8 cellular contexts compared by ENCODE assay signal in the genomic region with DNA sequence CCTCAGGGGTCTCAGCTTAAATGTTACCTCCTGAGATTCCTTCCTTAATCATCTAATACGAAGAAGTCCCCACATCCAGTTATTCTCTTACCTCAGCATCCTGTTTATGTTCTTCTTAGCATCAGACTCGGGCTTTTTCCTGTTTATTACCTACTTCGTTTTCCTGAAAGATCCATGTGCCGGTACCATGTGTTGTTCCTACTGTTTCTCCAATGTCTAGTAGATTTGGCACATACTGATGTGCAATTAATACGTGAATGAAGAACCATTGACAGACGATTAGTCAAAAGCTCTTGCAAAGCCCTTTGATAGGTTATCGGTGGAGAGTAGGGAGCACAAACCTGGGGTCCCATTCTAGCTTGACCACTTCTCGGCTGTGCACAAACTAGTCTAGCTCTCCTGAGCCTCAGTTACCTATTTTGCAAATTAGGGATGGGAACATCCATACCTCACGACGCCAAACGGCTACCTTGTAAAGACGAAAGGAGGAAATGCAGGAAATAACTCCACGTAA. TPM values are rescaled to one million over a fixed set of nuclear protein-coding genes. Genes with fewer than 3 reads are reported as not detected.
DNase-seq lines count a peak whose midpoint lies in the region; ATAC-seq lines count a peak whose summit lies in the region.

No MANE protein-coding gene starts in this region.

- peak overlapping the region; percentile 98 for H3K4me3 Mint-ChIP-seq in activated T-helper 1 cell treated with anti-CD3 and anti-CD28 coated beads, Interleukin-12 subunit alpha, Interleukin-12 subunit beta, Interleukin-2, Interleukin-4 antibody, amounts not matched to agents 30 ng/mL and 10 ng/mL and 1 ng/mL, durations not matched to agents 14 hours and 24 hours and 36 hours
- H3K4me3 Mint-ChIP-seq in stimulated activated naive B cell treated with anti-CD40 and anti-IgM and Interleukin-4, amounts not matched to agents 10 μg/mL and 1 μg/mL and 100 μg/mL, for 72 hours: peak overlapping the region; percentile 97 to 98

- peak overlapping the region; percentile 98 for H3K4me3 ChIP-seq in iPS-15b (ENCODE audit: low read depth, low read length)

- H3K9me3 Mint-ChIP-seq in activated T-helper 1 cell treated with anti-CD3 and anti-CD28 coated beads, Interleukin-12 subunit alpha, Interleukin-12 subunit beta, Interleukin-2, Interleukin-4 antibody, amounts not matched to agents 30 ng/mL and 10 ng/mL and 1 ng/mL, durations not matched to agents 14 hours and 24 hours and 36 hours: no peaks in the 10 kb centered on the region
- H3K9me3 Mint-ChIP-seq in stimulated activated naive B cell treated with anti-CD40 and anti-IgM and Interleukin-4, amounts not matched to agents 10 μg/mL and 1 μg/mL and 100 μg/mL, for 72 hours: no peaks in the 10 kb centered on the region

- peak overlapping the region; percentile 99 for H3K27ac Mint-ChIP-seq in activated T-helper 1 cell treated with anti-CD3 and anti-CD28 coated beads, Interleukin-12 subunit alpha, Interleukin-12 subunit beta, Interleukin-2, Interleukin-4 antibody, amounts not matched to agents 30 ng/mL and 10 ng/mL and 1 ng/mL, durations not matched to agents 14 hours and 24 hours and 36 hours
- peak overlapping the region; percentile 99 for H3K27ac Mint-ChIP-seq in stimulated activated naive B cell treated with anti-CD40 and anti-IgM and Interleukin-4, amounts not matched to agents 10 μg/mL and 1 μg/mL and 100 μg/mL, for 72 hours

- DNase-seq in NCI-H1092 treated with DMSO at 0.1 percent for 48 hours (lab: John Stamatoyannopoulos, UW): peak; percentile 31
- no peak for DNase-seq in NCI-H1092 (lab: John Stamatoyannopoulos, UW)
- DNase-seq in activated T-helper 1 cell treated with anti-CD3 and anti-CD28 coated beads, Interleukin-12 subunit alpha, Interleukin-12 subunit beta, Interleukin-2, Interleukin-4 antibody, amounts not matched to agents 30 ng/mL and 10 ng/mL and 1 ng/mL, durations not matched to agents 14 hours and 24 hours and 36 hours (ENCODE audit: low spot score): no peak
- peak; percentile 4 for DNase-seq in stimulated activated naive B cell treated with anti-CD40 and anti-IgM and Interleukin-4, amounts not matched to agents 10 μg/mL and 1 μg/mL and 100 μg/mL, for 72 hours
- DNase-seq in NCI-H2029 (lab: John Stamatoyannopoulos, UW): no peak

- peaks cover 40% of the 10 kb centered on the region for H3K36me3 Mint-ChIP-seq in activated T-helper 1 cell treated with anti-CD3 and anti-CD28 coated beads, Interleukin-12 subunit alpha, Interleukin-12 subunit beta, Interleukin-2, Interleukin-4 antibody, amounts not matched to agents 30 ng/mL and 10 ng/mL and 1 ng/mL, durations not matched to agents 14 hours and 24 hours and 36 hours (ENCODE audit: low read depth)
- peaks cover 9 to 42% of the 10 kb centered on the region in 2 donors for H3K36me3 Mint-ChIP-seq in stimulated activated naive B cell treated with anti-CD40 and anti-IgM and Interleukin-4, amounts not matched to agents 10 μg/mL and 1 μg/mL and 100 μg/mL, for 72 hours

- ATAC-seq in HG03280 (IDR thresholded peaks at IDR 0.05; ENCODE audit: unreplicated experiment) (peak; percentile 3), HG02798 (IDR thresholded peaks at IDR 0.05; ENCODE audit: poor library complexity, unreplicated experiment) (no peak)
- ATAC-seq in stimulated activated naive B cell treated with anti-CD40 and anti-IgM and Interleukin-4, amounts not matched to agents 10 μg/mL and 1 μg/mL and 100 μg/mL, for 72 hours (replicated peaks): peak; percentile 0 to 2

- H3K27me3 ChIP-seq in iPS-15b (ENCODE audit: control insufficient read depth, insufficient read depth, low read length): no peaks in the 10 kb centered on the region

- no peaks in the 10 kb centered on the region for H3K36me3 ChIP-seq in iPS-15b (ENCODE audit: control insufficient read depth, insufficient read depth, low read length)

- H3K9me3 ChIP-seq in iPS-15b (ENCODE audit: control insufficient read depth, insufficient read depth, low read length): no peaks in the 10 kb centered on the region

- H3K27me3 Mint-ChIP-seq in activated T-helper 1 cell treated with anti-CD3 and anti-CD28 coated beads, Interleukin-12 subunit alpha, Interleukin-12 subunit beta, Interleukin-2, Interleukin-4 antibody, amounts not matched to agents 30 ng/mL and 10 ng/mL and 1 ng/mL, durations not matched to agents 14 hours and 24 hours and 36 hours (ENCODE audit: insufficient read depth): no peaks in the 10 kb centered on the region
- no peaks in the 10 kb centered on the region for H3K27me3 Mint-ChIP-seq in stimulated activated naive B cell treated with anti-CD40 and anti-IgM and Interleukin-4, amounts not matched to agents 10 μg/mL and 1 μg/mL and 100 μg/mL, for 72 hours

- no peaks in the 10 kb centered on the region for H3K4me1 ChIP-seq in iPS-15b (ENCODE audit: control insufficient read depth, insufficient read depth, low read length)

- H3K9ac ChIP-seq in iPS-15b (ENCODE audit: low read depth, low read length): peak overlapping the region; percentile 93

- intact Hi-C loops in activated T-helper 1 cell treated with anti-CD3 and anti-CD28 coated beads, Interleukin-12 subunit alpha, Interleukin-12 subunit beta, Interleukin-2, Interleukin-4 antibody, amounts not matched to agents 30 ng/mL and 10 ng/mL and 1 ng/mL, durations not matched to agents 14 hours and 24 hours and 36 hours (cut with micrococcal nuclease): loop anchor here (1.0 to 5.0 kb wide), 4 partner anchors 267 to 1491 kb away; a partner anchor contains a TSS

- H3K4me1 Mint-ChIP-seq in activated T-helper 1 cell treated with anti-CD3 and anti-CD28 coated beads, Interleukin-12 subunit alpha, Interleukin-12 subunit beta, Interleukin-2, Interleukin-4 antibody, amounts not matched to agents 30 ng/mL and 10 ng/mL and 1 ng/mL, durations not matched to agents 14 hours and 24 hours and 36 hours (ENCODE audit: low read depth): peaks cover 49% of the 10 kb centered on the region
- peaks cover 27 to 54% of the 10 kb centered on the region in 2 donors for H3K4me1 Mint-ChIP-seq in stimulated activated naive B cell treated with anti-CD40 and anti-IgM and Interleukin-4, amounts not matched to agents 10 μg/mL and 1 μg/mL and 100 μg/mL, for 72 hours

RNA-seq across cellular contexts. Expression of a gene that starts 0.7 kb away (rescaled TPM):
- total RNA-seq in activated T-helper 1 cell treated with anti-CD3 and anti-CD28 coated beads, Interleukin-12 subunit alpha, Interleukin-12 subunit beta, Interleukin-2, Interleukin-4 antibody, amounts not matched to agents 30 ng/mL and 10 ng/mL and 1 ng/mL, durations not matched to agents 14 hours and 24 hours and 36 hours: 82.1 and 86.5 TPM in 2 replicates

Comparison
In these comparisons a context has a peak if more than half of its experiments do, and no peak if none do; other contexts are left out.
1. DNase-seq: peak in NCI-H1092 treated with DMSO at 0.1 percent for 48 hours (single experiment) and stimulated activated naive B cell treated with anti-CD40 and anti-IgM and Interleukin-4, amounts not matched to agents 10 μg/mL and 1 μg/mL and 100 μg/mL, for 72 hours (single experiment); none in NCI-H1092 (single experiment), activated T-helper 1 cell treated with anti-CD3 and anti-CD28 coated beads, Interleukin-12 subunit alpha, Interleukin-12 subunit beta, Interleukin-2, Interleukin-4 antibody, amounts not matched to agents 30 ng/mL and 10 ng/mL and 1 ng/mL, durations not matched to agents 14 hours and 24 hours and 36 hours (single experiment) and NCI-H2029 (single experiment).